1 cellular context compared by ENCODE assay signal in the genomic region with DNA sequence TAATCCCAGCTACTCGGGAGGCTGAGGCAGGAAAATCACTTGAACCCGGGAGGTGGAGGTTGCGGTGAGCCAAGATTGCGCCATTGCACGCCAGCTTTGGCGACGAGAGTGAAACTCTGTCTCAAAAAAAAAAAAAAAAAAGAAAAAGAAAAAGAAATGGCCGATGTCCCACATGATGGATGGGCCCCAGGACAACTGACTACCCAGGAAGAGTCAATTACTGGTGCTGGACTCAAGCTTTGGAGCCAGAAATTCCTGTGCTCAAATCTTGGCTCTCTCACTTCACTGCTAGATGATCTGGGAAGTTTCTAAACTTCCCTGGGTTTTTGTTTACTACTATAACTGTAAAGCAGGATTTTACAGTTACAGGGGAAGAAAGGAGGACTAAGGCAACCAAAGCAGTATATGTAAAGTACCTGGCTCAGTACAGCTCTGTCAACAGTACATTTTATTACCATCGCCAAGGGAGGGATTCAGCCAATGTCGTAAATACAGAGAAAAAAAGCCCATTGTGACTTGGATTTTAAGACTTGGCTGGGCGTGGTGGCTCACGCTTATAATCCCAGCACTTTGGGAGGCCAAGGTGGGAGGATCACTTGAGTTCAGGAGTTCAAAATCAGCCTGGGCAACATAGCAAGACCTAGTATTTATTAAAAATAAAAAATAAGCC.
TF ChIP-seq lines count a peak whose summit lies in the region.

No MANE protein-coding gene starts in this region.

TF ChIP-seq in HEK293, 187 proteins besides CTCF, POLR2A, EP300 and RAD21:
- TF ChIP-seq HOXD13 (CRISPR knock-in tag; IDR thresholded peaks at IDR 0.05; ENCODE audit: borderline replicate concordance) = no peak
- TF ChIP-seq, protein P1, sequence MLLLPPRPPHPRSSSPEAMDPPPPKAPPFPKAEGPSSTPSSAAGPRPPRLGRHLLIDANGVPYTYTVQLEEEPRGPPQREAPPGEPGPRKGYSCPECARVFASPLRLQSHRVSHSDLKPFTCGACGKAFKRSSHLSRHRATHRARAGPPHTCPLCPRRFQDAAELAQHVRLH (tag by site-specific recombination; IDR thresholded peaks at IDR 0.05) = 0 out of 2 replicates have a peak, but pooled peaks have one; percentile 14
- TF ChIP-seq, protein P2, sequence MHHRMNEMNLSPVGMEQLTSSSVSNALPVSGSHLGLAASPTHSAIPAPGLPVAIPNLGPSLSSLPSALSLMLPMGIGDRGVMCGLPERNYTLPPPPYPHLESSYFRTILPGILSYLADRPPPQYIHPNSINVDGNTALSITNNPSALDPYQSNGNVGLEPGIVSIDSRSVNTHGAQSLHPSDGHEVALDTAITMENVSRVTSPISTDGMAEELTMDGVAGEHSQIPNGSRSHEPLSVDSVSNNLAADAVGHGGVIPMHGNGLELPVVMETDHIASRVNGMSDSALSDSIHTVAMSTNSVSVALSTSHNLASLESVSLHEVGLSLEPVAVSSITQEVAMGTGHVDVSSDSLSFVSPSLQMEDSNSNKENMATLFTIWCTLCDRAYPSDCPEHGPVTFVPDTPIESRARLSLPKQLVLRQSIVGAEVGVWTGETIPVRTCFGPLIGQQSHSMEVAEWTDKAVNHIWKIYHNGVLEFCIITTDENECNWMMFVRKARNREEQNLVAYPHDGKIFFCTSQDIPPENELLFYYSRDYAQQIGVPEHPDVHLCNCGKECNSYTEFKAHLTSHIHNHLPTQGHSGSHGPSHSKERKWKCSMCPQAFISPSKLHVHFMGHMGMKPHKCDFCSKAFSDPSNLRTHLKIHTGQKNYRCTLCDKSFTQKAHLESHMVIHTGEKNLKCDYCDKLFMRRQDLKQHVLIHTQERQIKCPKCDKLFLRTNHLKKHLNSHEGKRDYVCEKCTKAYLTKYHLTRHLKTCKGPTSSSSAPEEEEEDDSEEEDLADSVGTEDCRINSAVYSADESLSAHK (tag by site-specific recombination; IDR thresholded peaks at IDR 0.05) = peak; percentile 92
- peak; percentile 63 for TF ChIP-seq GLIS1 (tag by site-specific recombination; IDR thresholded peaks at IDR 0.05)
- TF ChIP-seq KLF7 (tag by site-specific recombination; IDR thresholded peaks at IDR 0.05; ENCODE audit: borderline replicate concordance) = peak; percentile 46; the same call in 1 of the 2 replicates
- TF ChIP-seq ZNF335 (tag by site-specific recombination; conservative IDR thresholded peaks at IDR 0.05) = no peak
- no peak for TF ChIP-seq ZBTB11 (tag by site-specific recombination; conservative IDR thresholded peaks at IDR 0.05; ENCODE audit: low read depth)
- 0 out of 2 replicates have a peak, but pooled peaks have one; percentile 33 for TF ChIP-seq ZNF423 (tag by site-specific recombination; IDR thresholded peaks at IDR 0.05)
- TF ChIP-seq, protein P3, sequence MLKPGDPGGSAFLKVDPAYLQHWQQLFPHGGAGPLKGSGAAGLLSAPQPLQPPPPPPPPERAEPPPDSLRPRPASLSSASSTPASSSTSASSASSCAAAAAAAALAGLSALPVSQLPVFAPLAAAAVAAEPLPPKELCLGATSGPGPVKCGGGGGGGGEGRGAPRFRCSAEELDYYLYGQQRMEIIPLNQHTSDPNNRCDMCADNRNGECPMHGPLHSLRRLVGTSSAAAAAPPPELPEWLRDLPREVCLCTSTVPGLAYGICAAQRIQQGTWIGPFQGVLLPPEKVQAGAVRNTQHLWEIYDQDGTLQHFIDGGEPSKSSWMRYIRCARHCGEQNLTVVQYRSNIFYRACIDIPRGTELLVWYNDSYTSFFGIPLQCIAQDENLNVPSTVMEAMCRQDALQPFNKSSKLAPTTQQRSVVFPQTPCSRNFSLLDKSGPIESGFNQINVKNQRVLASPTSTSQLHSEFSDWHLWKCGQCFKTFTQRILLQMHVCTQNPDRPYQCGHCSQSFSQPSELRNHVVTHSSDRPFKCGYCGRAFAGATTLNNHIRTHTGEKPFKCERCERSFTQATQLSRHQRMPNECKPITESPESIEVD (tag by site-specific recombination; IDR thresholded peaks at IDR 0.05) = peak; percentile 76
- peak; percentile 85; the same call in 1 of the 2 replicates for TF ChIP-seq OVOL3 (tag by site-specific recombination; IDR thresholded peaks at IDR 0.05)
- TF ChIP-seq KLF1 (tag by site-specific recombination; IDR thresholded peaks at IDR 0.05) = peak; percentile 93
- TF ChIP-seq BCL11A (tag by site-specific recombination; IDR thresholded peaks at IDR 0.05; ENCODE audit: low read depth) = peak; percentile 29; the same call in 1 of the 2 replicates
- peak; percentile 72 for TF ChIP-seq ZNF561 (tag by site-specific recombination; IDR thresholded peaks at IDR 0.05; ENCODE audit: borderline replicate concordance)
- TF ChIP-seq ZNF121 (tag by site-specific recombination; IDR thresholded peaks at IDR 0.05) = peak; percentile 91
- no peak for TF ChIP-seq ZNF280D (tag by site-specific recombination; IDR thresholded peaks at IDR 0.05)
- peak; percentile 81; the same call in 1 of the 2 replicates for TF ChIP-seq MZF1 (tag by site-specific recombination; IDR thresholded peaks at IDR 0.05; ENCODE audit: borderline replicate concordance)
- TF ChIP-seq ZSCAN16 (tag by site-specific recombination; IDR thresholded peaks at IDR 0.05) = peak; percentile 88
- TF ChIP-seq KLF17 (tag by site-specific recombination; IDR thresholded peaks at IDR 0.05) = 0 out of 2 replicates have a peak, but pooled peaks have one; percentile 32
- peak; percentile 84 for TF ChIP-seq WT1 (tag by site-specific recombination; IDR thresholded peaks at IDR 0.05)
- 0 out of 2 replicates have a peak, but pooled peaks have one; percentile 50 for TF ChIP-seq ZNF610 (tag by site-specific recombination; IDR thresholded peaks at IDR 0.05; ENCODE audit: borderline replicate concordance)
- 0 out of 2 replicates have a peak, but pooled peaks have one; percentile 13 for TF ChIP-seq IKZF3 (tag by site-specific recombination; IDR thresholded peaks at IDR 0.05)
- TF ChIP-seq KLF9 (tag by site-specific recombination; IDR thresholded peaks at IDR 0.05; ENCODE audit: low read depth) = 0 out of 2 replicates have a peak, but pooled peaks have one; percentile 21
- TF ChIP-seq, protein P4, sequence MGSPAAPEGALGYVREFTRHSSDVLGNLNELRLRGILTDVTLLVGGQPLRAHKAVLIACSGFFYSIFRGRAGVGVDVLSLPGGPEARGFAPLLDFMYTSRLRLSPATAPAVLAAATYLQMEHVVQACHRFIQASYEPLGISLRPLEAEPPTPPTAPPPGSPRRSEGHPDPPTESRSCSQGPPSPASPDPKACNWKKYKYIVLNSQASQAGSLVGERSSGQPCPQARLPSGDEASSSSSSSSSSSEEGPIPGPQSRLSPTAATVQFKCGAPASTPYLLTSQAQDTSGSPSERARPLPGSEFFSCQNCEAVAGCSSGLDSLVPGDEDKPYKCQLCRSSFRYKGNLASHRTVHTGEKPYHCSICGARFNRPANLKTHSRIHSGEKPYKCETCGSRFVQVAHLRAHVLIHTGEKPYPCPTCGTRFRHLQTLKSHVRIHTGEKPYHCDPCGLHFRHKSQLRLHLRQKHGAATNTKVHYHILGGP (tag by site-specific recombination; IDR thresholded peaks at IDR 0.05) = no peak
- TF ChIP-seq, protein P5, sequence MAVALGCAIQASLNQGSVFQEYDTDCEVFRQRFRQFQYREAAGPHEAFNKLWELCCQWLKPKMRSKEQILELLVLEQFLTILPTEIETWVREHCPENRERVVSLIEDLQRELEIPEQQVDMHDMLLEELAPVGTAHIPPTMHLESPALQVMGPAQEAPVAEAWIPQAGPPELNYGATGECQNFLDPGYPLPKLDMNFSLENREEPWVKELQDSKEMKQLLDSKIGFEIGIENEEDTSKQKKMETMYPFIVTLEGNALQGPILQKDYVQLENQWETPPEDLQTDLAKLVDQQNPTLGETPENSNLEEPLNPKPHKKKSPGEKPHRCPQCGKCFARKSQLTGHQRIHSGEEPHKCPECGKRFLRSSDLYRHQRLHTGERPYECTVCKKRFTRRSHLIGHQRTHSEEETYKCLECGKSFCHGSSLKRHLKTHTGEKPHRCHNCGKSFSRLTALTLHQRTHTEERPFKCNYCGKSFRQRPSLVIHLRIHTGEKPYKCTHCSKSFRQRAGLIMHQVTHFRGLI (tag by site-specific recombination; IDR thresholded peaks at IDR 0.05) = peak; percentile 93
